In the genomic region with DNA sequence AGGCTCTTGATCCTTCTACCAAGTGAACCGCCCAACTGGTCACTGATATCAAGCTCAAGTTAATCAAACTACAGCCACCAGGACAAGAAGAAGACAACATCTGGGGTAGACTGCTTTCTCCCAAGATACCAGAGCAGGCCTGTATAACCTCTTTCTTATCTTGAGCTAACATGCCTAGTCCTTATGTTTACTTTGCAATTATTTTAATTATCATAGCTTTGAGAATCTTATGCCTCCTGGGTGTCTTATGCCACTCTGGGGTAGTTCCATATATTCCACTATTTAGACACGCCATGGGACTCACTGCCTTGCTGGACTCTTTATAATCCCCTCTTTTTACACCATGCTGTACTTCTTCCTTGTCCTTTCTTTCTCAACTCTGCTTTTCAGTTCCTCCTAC, we compare ENCODE assay signal across 1 cellular context.
A peak's percentile ranks its signal among the peaks of the same experiment; 100 is the strongest.
TF ChIP-seq lines count a peak whose summit lies in the region.

No MANE protein-coding gene starts in this region.

TF ChIP-seq in K562, 482 proteins besides CTCF, POLR2A, EP300 and RAD21 (continues in another document):
- TF ChIP-seq, protein P1, sequence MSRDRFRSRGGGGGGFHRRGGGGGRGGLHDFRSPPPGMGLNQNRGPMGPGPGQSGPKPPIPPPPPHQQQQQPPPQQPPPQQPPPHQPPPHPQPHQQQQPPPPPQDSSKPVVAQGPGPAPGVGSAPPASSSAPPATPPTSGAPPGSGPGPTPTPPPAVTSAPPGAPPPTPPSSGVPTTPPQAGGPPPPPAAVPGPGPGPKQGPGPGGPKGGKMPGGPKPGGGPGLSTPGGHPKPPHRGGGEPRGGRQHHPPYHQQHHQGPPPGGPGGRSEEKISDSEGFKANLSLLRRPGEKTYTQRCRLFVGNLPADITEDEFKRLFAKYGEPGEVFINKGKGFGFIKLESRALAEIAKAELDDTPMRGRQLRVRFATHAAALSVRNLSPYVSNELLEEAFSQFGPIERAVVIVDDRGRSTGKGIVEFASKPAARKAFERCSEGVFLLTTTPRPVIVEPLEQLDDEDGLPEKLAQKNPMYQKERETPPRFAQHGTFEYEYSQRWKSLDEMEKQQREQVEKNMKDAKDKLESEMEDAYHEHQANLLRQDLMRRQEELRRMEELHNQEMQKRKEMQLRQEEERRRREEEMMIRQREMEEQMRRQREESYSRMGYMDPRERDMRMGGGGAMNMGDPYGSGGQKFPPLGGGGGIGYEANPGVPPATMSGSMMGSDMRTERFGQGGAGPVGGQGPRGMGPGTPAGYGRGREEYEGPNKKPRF (IDR thresholded peaks at IDR 0.05; ENCODE audit: low read depth, low read length), result no peak
- TF ChIP-seq RHOXF2B (CRISPR knock-in tag; conservative IDR thresholded peaks at IDR 0.05) (no peak), SOX6 (IDR thresholded peaks at IDR 0.05) (peak; percentile 91), GATAD2A (IDR thresholded peaks at IDR 0.05) (0 out of 2 replicates have a peak, but pooled peaks have one; percentile 59), ARNT (IDR thresholded peaks at IDR 0.05) (peak in 1 of 2 experiments; percentile 84; a peak in 2 of 4 replicates), ZNF561 (CRISPR knock-in tag; conservative IDR thresholded peaks at IDR 0.05) (no peak), GABPB1 (CRISPR knock-in tag; IDR thresholded peaks at IDR 0.05) (no peak), PHF21A (IDR thresholded peaks at IDR 0.05; ENCODE audit: borderline replicate concordance, low read depth) (no peak), HNRNPH1 (optimal IDR thresholded peaks at IDR 0.05; ENCODE audit: low read depth, low read length) (no peak), HNRNPLL (IDR thresholded peaks at IDR 0.05; ENCODE audit: low read depth, low read length, poor library complexity, severe bottlenecking) (no peak), RCOR1 (IDR thresholded peaks at IDR 0.05; ENCODE audit: borderline replicate concordance in 1 of 2, low read depth in 2 of 2, low read length in 2 of 2) (peak in 1 of 2 experiments; percentile 88; a peak in 3 of 4 replicates), ZNF764 (CRISPR knock-in tag; IDR thresholded peaks at IDR 0.05; ENCODE audit: low read depth) (no peak), FOXM1 (IDR thresholded peaks at IDR 0.05; ENCODE audit: low read depth) (peak; percentile 95), FOXM1 (CRISPR knock-in tag; IDR thresholded peaks at IDR 0.05; ENCODE audit: low read depth) (no peak), HMGN3 (IDR thresholded peaks at IDR 0.05; ENCODE audit: borderline replicate concordance, extremely low read depth, insufficient read length, low read depth, low read length) (no peak), ETV6 (IDR thresholded peaks at IDR 0.05; ENCODE audit: borderline replicate concordance in 1 of 2, low read depth in 2 of 2, low read length in 1 of 2) (0 out of 4 replicates have a peak, but pooled peaks of 1 of the 2 experiments have one; percentile 40), ETV6 (CRISPR knock-in tag; IDR thresholded peaks at IDR 0.05; ENCODE audit: borderline replicate concordance) (no peak), CHD2 (IDR thresholded peaks at IDR 0.05; ENCODE audit: low read depth, low read length) (no peak), TAL1 (IDR thresholded peaks at IDR 0.05) (peak; percentile 97), TRIM24 (IDR thresholded peaks at IDR 0.05) (peak; percentile 90 to 96), KLF16 (IDR thresholded peaks at IDR 0.05) (peak; percentile 95), NBN (IDR thresholded peaks at IDR 0.05; ENCODE audit: low read depth) (peak; percentile 30; the same call in 1 of the 2 replicates), STAT5A (IDR thresholded peaks at IDR 0.05; ENCODE audit: borderline replicate concordance, low read length) (peak; percentile 86), PTRF (tag; IDR thresholded peaks at IDR 0.05) (no peak), ZNF766 (CRISPR knock-in tag; conservative IDR thresholded peaks at IDR 0.05) (peak; percentile 79; the same call in 1 of the 2 replicates), CREM (IDR thresholded peaks at IDR 0.05; ENCODE audit: low read depth) (peak; percentile 33; the same call in 1 of the 2 replicates), EZH2 (IDR thresholded peaks at IDR 0.05; ENCODE audit: borderline replicate concordance, low read depth, low read length) (0 out of 2 replicates have a peak, but pooled peaks have one; percentile 71), PPARD (CRISPR knock-in tag; IDR thresholded peaks at IDR 0.05) (no peak), ATF7 (IDR thresholded peaks at IDR 0.05) (peak; percentile 68), ILK (tag; IDR thresholded peaks at IDR 0.05; ENCODE audit: borderline replicate concordance, low read depth) (no peak), FOS (IDR thresholded peaks at IDR 0.05; ENCODE audit: extremely low read depth, insufficient read length) (no peak), SP1 (CRISPR knock-in tag; IDR thresholded peaks at IDR 0.05) (peak; percentile 58; the same call in 1 of the 2 replicates), SMARCC2 (IDR thresholded peaks at IDR 0.05; ENCODE audit: low read depth) (peak; percentile 88; the same call in 1 of the 2 replicates), TEAD4 (IDR thresholded peaks at IDR 0.05; ENCODE audit: low read length) (peak; percentile 99), TEAD4 (CRISPR knock-in tag; IDR thresholded peaks at IDR 0.05; ENCODE audit: borderline replicate concordance) (no peak)
- TF ChIP-seq, protein P2, sequence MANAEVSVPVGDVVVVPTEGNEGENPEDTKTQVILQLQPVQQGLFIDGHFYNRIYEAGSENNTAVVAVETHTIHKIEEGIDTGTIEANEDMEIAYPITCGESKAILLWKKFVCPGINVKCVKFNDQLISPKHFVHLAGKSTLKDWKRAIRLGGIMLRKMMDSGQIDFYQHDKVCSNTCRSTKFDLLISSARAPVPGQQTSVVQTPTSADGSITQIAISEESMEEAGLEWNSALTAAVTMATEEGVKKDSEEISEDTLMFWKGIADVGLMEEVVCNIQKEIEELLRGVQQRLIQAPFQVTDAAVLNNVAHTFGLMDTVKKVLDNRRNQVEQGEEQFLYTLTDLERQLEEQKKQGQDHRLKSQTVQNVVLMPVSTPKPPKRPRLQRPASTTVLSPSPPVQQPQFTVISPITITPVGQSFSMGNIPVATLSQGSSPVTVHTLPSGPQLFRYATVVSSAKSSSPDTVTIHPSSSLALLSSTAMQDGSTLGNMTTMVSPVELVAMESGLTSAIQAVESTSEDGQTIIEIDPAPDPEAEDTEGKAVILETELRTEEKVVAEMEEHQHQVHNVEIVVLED (CRISPR knock-in tag; IDR thresholded peaks at IDR 0.05), result no peak
- TF ChIP-seq, protein P3, sequence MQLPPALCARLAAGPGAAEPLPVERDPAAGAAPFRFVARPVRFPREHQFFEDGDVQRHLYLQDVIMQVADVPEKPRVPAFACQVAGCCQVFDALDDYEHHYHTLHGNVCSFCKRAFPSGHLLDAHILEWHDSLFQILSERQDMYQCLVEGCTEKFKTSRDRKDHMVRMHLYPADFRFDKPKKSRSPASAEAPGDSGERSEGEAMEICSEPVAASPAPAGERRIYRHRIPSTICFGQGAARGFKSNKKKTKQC (CRISPR knock-in tag; IDR thresholded peaks at IDR 0.05), result no peak
- TF ChIP-seq, protein P4, sequence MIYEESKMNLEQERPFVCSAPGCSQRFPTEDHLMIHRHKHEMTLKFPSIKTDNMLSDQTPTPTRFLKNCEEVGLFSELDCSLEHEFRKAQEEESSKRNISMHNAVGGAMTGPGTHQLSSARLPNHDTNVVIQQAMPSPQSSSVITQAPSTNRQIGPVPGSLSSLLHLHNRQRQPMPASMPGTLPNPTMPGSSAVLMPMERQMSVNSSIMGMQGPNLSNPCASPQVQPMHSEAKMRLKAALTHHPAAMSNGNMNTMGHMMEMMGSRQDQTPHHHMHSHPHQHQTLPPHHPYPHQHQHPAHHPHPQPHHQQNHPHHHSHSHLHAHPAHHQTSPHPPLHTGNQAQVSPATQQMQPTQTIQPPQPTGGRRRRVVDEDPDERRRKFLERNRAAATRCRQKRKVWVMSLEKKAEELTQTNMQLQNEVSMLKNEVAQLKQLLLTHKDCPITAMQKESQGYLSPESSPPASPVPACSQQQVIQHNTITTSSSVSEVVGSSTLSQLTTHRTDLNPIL (CRISPR knock-in tag; IDR thresholded peaks at IDR 0.05), result no peak
- TF ChIP-seq, protein P5, sequence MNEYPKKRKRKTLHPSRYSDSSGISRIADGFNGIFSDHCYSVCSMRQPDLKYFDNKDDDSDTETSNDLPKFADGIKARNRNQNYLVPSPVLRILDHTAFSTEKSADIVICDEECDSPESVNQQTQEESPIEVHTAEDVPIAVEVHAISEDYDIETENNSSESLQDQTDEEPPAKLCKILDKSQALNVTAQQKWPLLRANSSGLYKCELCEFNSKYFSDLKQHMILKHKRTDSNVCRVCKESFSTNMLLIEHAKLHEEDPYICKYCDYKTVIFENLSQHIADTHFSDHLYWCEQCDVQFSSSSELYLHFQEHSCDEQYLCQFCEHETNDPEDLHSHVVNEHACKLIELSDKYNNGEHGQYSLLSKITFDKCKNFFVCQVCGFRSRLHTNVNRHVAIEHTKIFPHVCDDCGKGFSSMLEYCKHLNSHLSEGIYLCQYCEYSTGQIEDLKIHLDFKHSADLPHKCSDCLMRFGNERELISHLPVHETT (CRISPR knock-in tag; conservative IDR thresholded peaks at IDR 0.05 in 1 of 2, IDR thresholded peaks at IDR 0.05 in 1 of 2), result peak in 1 of 2 experiments; percentile 79; a peak in 2 of 4 replicates
- TF ChIP-seq, protein P6, sequence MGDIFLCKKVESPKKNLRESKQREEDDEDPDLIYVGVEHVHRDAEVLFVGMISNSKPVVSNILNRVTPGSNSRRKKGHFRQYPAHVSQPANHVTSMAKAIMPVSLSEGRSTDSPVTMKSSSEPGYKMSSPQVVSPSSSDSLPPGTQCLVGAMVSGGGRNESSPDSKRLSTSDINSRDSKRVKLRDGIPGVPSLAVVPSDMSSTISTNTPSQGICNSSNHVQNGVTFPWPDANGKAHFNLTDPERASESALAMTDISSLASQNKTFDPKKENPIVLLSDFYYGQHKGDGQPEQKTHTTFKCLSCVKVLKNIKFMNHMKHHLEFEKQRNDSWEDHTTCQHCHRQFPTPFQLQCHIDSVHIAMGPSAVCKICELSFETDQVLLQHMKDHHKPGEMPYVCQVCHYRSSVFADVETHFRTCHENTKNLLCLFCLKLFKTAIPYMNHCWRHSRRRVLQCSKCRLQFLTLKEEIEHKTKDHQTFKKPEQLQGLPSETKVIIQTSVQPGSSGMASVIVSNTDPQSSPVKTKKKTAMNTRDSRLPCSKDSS (IDR thresholded peaks at IDR 0.05; ENCODE audit: low read depth, partially characterized antibody), result no peak
- TF ChIP-seq, protein P7, sequence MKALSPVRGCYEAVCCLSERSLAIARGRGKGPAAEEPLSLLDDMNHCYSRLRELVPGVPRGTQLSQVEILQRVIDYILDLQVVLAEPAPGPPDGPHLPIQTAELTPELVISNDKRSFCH (CRISPR knock-in tag; IDR thresholded peaks at IDR 0.05), result no peak
- TF ChIP-seq, protein P7 (tag; IDR thresholded peaks at IDR 0.05), result peak; percentile 69; the same call in 1 of the 2 replicates
- TF ChIP-seq, protein P8, sequence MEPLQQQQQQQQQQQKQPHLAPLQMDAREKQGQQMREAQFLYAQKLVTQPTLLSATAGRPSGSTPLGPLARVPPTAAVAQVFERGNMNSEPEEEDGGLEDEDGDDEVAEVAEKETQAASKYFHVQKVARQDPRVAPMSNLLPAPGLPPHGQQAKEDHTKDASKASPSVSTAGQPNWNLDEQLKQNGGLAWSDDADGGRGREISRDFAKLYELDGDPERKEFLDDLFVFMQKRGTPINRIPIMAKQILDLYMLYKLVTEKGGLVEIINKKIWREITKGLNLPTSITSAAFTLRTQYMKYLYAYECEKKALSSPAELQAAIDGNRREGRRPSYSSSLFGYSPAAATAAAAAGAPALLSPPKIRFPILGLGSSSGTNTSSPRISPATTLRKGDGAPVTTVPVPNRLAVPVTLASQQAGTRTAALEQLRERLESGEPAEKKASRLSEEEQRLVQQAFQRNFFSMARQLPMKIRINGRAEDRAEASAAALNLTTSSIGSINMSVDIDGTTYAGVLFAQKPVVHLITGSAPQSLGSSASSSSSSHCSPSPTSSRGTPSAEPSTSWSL (CRISPR knock-in tag; IDR thresholded peaks at IDR 0.05; ENCODE audit: borderline replicate concordance), result no peak
- TF ChIP-seq, protein P9, sequence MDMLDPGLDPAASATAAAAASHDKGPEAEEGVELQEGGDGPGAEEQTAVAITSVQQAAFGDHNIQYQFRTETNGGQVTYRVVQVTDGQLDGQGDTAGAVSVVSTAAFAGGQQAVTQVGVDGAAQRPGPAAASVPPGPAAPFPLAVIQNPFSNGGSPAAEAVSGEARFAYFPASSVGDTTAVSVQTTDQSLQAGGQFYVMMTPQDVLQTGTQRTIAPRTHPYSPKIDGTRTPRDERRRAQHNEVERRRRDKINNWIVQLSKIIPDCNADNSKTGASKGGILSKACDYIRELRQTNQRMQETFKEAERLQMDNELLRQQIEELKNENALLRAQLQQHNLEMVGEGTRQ (CRISPR knock-in tag; IDR thresholded peaks at IDR 0.05), result no peak
- TF ChIP-seq, protein P10, sequence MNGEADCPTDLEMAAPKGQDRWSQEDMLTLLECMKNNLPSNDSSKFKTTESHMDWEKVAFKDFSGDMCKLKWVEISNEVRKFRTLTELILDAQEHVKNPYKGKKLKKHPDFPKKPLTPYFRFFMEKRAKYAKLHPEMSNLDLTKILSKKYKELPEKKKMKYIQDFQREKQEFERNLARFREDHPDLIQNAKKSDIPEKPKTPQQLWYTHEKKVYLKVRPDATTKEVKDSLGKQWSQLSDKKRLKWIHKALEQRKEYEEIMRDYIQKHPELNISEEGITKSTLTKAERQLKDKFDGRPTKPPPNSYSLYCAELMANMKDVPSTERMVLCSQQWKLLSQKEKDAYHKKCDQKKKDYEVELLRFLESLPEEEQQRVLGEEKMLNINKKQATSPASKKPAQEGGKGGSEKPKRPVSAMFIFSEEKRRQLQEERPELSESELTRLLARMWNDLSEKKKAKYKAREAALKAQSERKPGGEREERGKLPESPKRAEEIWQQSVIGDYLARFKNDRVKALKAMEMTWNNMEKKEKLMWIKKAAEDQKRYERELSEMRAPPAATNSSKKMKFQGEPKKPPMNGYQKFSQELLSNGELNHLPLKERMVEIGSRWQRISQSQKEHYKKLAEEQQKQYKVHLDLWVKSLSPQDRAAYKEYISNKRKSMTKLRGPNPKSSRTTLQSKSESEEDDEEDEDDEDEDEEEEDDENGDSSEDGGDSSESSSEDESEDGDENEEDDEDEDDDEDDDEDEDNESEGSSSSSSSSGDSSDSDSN (IDR thresholded peaks at IDR 0.05; ENCODE audit: borderline replicate concordance in 1 of 2, low read depth in 2 of 2, low read length in 2 of 2), result no peak
